Comparison of ENCODE assay signal across 19 cellular contexts in genomic region chr2:95320344-95320712, GRCh38. TPM values are rescaled to one million over a fixed set of nuclear protein-coding genes. Genes with fewer than 3 reads are reported as not detected.
DNase-seq lines count a peak whose midpoint lies in the region; FAIRE-seq and TF ChIP-seq lines count a peak whose summit lies in the region.
"Had no signal": no experiment of that assay in that cellular context is flagged by ENCODE, and none has a peak within 500 bp of the region (broad histone marks: within the 10 kb centered on the region; RNA-seq: fewer than 3 reads in every experiment).

No MANE protein-coding gene starts in this region.

- H3K23ac ChIP-seq in H1 (ENCODE audit: insufficient read length) (no peak overlapping the region), mesenchymal stem cell (ENCODE audit: low read length in 2 of 2) (no peak overlapping the region)

- CTCF ChIA-PET in HEK293 (lab: Yijun Ruan, JAX) (no interaction called here), H1 (lab: Charles Lee; ENCODE audit: partially characterized antibody) (no interaction called here)

- H3K9ac ChIP-seq in H1 (replicated peaks in 1 of 4; ENCODE audit: extremely low read depth in 1 of 4, low read depth in 3 of 4, low read length in 3 of 4) (no peak overlapping the region), mesenchymal stem cell (ENCODE audit: low read length) (no peak overlapping the region)

- H2AFZ ChIP-seq in H1 (ENCODE audit: low read length): no peak overlapping the region
- H2AFZ ChIP-seq in mesenchymal stem cell (ENCODE audit: low read depth, low read length): no peak overlapping the region

- WGBS in H1 (ENCODE audit: extremely low coverage in 1 of 2, insufficient coverage in 1 of 2, insufficient read length in 1 of 2, insufficient replicate concordance in 2 of 2, low coverage in 1 of 2, low lambda C conversion rate in 2 of 2, missing lambda C conversion rate in 1 of 2), 2 experiments: 90% methylated on average over 3 of the region's 11 CpGs; no CpG with 5 or more reads in 1 of the 2 experiments
- 82% methylated on average over 6 of the region's 11 CpGs for WGBS in mesenchymal stem cell

- H3K27me3 ChIP-seq in H1 (replicated peaks in 1 of 4; ENCODE audit: control insufficient read depth in 3 of 4, extremely low read depth in 1 of 4, insufficient read depth in 3 of 4, low read length in 3 of 4) (no peaks in the 10 kb centered on the region), mesenchymal stem cell (ENCODE audit: control insufficient read depth in 1 of 2, insufficient read depth in 1 of 2, low read length in 2 of 2) (peaks cover 0 to 16% of the 10 kb centered on the region in 2 experiments)

- TF ChIP-seq POLR2A in H1 (IDR thresholded peaks at IDR 0.05; ENCODE audit: control extremely low read depth in 1 of 2, low read depth in 2 of 2, low read length in 2 of 2): no peak

- 0 out of 2 replicates have a peak overlapping the region, but pooled peaks have one; percentile 51 for H4K8ac ChIP-seq in H1 (ENCODE audit: extremely low read depth, insufficient read depth, low read length)
- no peak overlapping the region for H4K8ac ChIP-seq in mesenchymal stem cell (ENCODE audit: low read length)

- H3K79me1 ChIP-seq in H1 (ENCODE audit: low read depth, low read length) (no peaks in the 10 kb centered on the region), mesenchymal stem cell (replicated peaks; ENCODE audit: low read length, poor library complexity, severe bottlenecking) (no peaks in the 10 kb centered on the region)

- no peak overlapping the region for H3K4me2 ChIP-seq in H1 (ENCODE audit: insufficient read depth in 1 of 2, low read depth in 2 of 2, low read length in 2 of 2)
- H3K4me2 ChIP-seq in mesenchymal stem cell (ENCODE audit: low read length, poor library complexity, severe bottlenecking): no peak overlapping the region

- H3K4me3 ChIP-seq in HEK293 (ENCODE audit: low read depth, low read length) (no peak overlapping the region), H1 (ENCODE audit: extremely low read depth in 1 of 4, insufficient read depth in 2 of 4, low read depth in 3 of 4, low read length in 4 of 4) (no peak overlapping the region), mesenchymal stem cell (ENCODE audit: insufficient read depth in 1 of 2, low read depth in 1 of 2, low read length in 2 of 2) (no peak overlapping the region)

- H3K27ac ChIP-seq in HEK293 (ENCODE audit: extremely low read depth, low read depth, low read length): no peak overlapping the region
- no peak overlapping the region for H3K27ac ChIP-seq in H1 (ENCODE audit: low read depth, low read length)
- no peak overlapping the region for H3K27ac ChIP-seq in mesenchymal stem cell (ENCODE audit: low read length, poor library complexity, severe bottlenecking)

- H3K36me3 ChIP-seq in HEK293 (ENCODE audit: control insufficient read depth in 2 of 2, insufficient read depth in 1 of 2, low read length in 2 of 2) (no peaks in the 10 kb centered on the region), H1 (ENCODE audit: control insufficient read depth in 2 of 4, insufficient read depth in 4 of 4, low read length in 3 of 4) (no peaks in the 10 kb centered on the region; a peak in 1 of 8 replicates), mesenchymal stem cell (ENCODE audit: control insufficient read depth in 1 of 2, insufficient read depth in 2 of 2, low read depth in 1 of 2, low read length in 2 of 2) (no peaks in the 10 kb centered on the region)

- H3K18ac ChIP-seq in H1 (ENCODE audit: extremely low read depth, low read length): no peak overlapping the region
- no peak overlapping the region for H3K18ac ChIP-seq in mesenchymal stem cell (ENCODE audit: low read depth in 1 of 2, low read length in 2 of 2)

- no peak overlapping the region for H3K56ac ChIP-seq in H1 (replicated peaks; ENCODE audit: insufficient read length, low read depth, low read length)

- no peak overlapping the region for H3K4ac ChIP-seq in H1 (replicated peaks; ENCODE audit: insufficient read length, low read depth, low read length)
- H3K4ac ChIP-seq in mesenchymal stem cell (ENCODE audit: low read depth in 1 of 2, low read length in 2 of 2): no peak overlapping the region

- H2BK12ac ChIP-seq in H1 (ENCODE audit: low read depth, low read length) (no peak overlapping the region), mesenchymal stem cell (ENCODE audit: low read length in 2 of 2) (no peak overlapping the region)

- no peak overlapping the region for H4K91ac ChIP-seq in H1 (replicated peaks; ENCODE audit: insufficient read length, low read length)
- H4K91ac ChIP-seq in mesenchymal stem cell (ENCODE audit: low read length): no peak overlapping the region

- no peak overlapping the region for H2AK5ac ChIP-seq in H1 (ENCODE audit: low read depth, low read length)
- H2AK5ac ChIP-seq in mesenchymal stem cell (ENCODE audit: low read length, severe bottlenecking): peak overlapping the region; percentile 10

- no peak for TF ChIP-seq EP300 in H1 (IDR thresholded peaks at IDR 0.05; ENCODE audit: borderline replicate concordance in 1 of 2, low read depth in 2 of 2, low read length in 2 of 2)

- no peaks in the 10 kb centered on the region for H4K20me1 ChIP-seq in H1 (replicated peaks in 1 of 2; ENCODE audit: control insufficient read depth in 1 of 2, insufficient read depth in 2 of 2, low read length in 2 of 2)

- no peak overlapping the region for H2BK15ac ChIP-seq in H1 (ENCODE audit: low read length)
- no peak overlapping the region for H2BK15ac ChIP-seq in mesenchymal stem cell (ENCODE audit: low read depth, poor library complexity, severe bottlenecking)

- no peak overlapping the region for H2BK20ac ChIP-seq in H1 (ENCODE audit: low read length)

- POLR2A ChIA-PET in HEK293 (lab: Yijun Ruan, JAX) (no interaction called here), H1 (lab: Charles Lee; ENCODE audit: partially characterized antibody) (no interaction called here)

- no peaks in the 10 kb centered on the region for H3K9me3 ChIP-seq in HEK293 (ENCODE audit: control insufficient read depth, insufficient read depth, low read depth, low read length)
- H3K9me3 ChIP-seq in H1 (ENCODE audit: insufficient read depth in 2 of 2, low read depth in 1 of 2, low read length in 1 of 2): peaks cover 55 to 98% of the 10 kb centered on the region in 2 experiments; a peak in 3 of 4 replicates
- H3K9me3 ChIP-seq in mesenchymal stem cell (ENCODE audit: control insufficient read depth, low read length): no peaks in the 10 kb centered on the region

- H3K14ac ChIP-seq in H1 (ENCODE audit: insufficient read length): no peak overlapping the region
- H3K14ac ChIP-seq in mesenchymal stem cell (ENCODE audit: low read length in 2 of 2): no peak overlapping the region

- no peak overlapping the region for H4K5ac ChIP-seq in H1 (ENCODE audit: insufficient read length, low read depth, low read length)

- no peak for DNase-seq in H1 (ENCODE audit: low read depth in 1 of 2, low spot score in 2 of 2)
- DNase-seq in mesenchymal stem cell: no peak
- no peak for DNase-seq in NCI-H146 (lab: John Stamatoyannopoulos, UW)
- no peak for DNase-seq in activated gamma-delta T cell (lab: John Stamatoyannopoulos, UW)
- no peak for DNase-seq in putamen (ENCODE audit: low spot score)
- DNase-seq: C1 segment of cervical spinal cord; Calu3; CD4-positive, alpha-beta memory T cell; COR-L47; DMS53; DMS79 treated with DMSO at 0.1 percent for 48 hours; GF-D8; GOT3; H7; HCEC 1CT had no signal

- no peak for TF ChIP-seq CTCF in HEK293 (tag by site-specific recombination; IDR thresholded peaks at IDR 0.05)
- TF ChIP-seq CTCF in H1 (IDR thresholded peaks at IDR 0.05; ENCODE audit: control extremely low read depth in 1 of 3, insufficient read depth in 1 of 3, low read depth in 1 of 3, low read length in 3 of 3): no peak

- no peak for TF ChIP-seq RAD21 in H1 (IDR thresholded peaks at IDR 0.05 in 1 of 2, conservative IDR thresholded peaks at IDR 0.05 in 1 of 2; ENCODE audit: low read depth in 2 of 2, low read length in 2 of 2)

- H3K79me2 ChIP-seq in H1 (ENCODE audit: control insufficient read depth in 1 of 2, insufficient read depth in 2 of 2, low read length in 2 of 2): no peaks in the 10 kb centered on the region

- FAIRE-seq in H1 (lab: Jason Lieb, UNC): no peak
- FAIRE-seq: GM12891, GM18507 had no signal

- H3K23me2 ChIP-seq in H1 (ENCODE audit: low read depth, low read length): peaks cover under 1% of the 10 kb centered on the region; the same call in 1 of the 2 replicates

- H2BK120ac ChIP-seq in H1 (replicated peaks; ENCODE audit: low read depth, low read length) (no peak overlapping the region), mesenchymal stem cell (ENCODE audit: low read depth, low read length) (no peak overlapping the region)

- H3K4me1 ChIP-seq in HEK293 (ENCODE audit: control insufficient read depth, insufficient read depth, low read length): no peaks in the 10 kb centered on the region
- no peaks in the 10 kb centered on the region for H3K4me1 ChIP-seq in H1 (replicated peaks in 1 of 4; ENCODE audit: control insufficient read depth in 3 of 4, insufficient read depth in 4 of 4, low read length in 3 of 4)
- peaks cover 44% of the 10 kb centered on the region for H3K4me1 ChIP-seq in mesenchymal stem cell (ENCODE audit: control insufficient read depth, insufficient read depth, low read depth, low read length)

- H2BK5ac ChIP-seq in H1 (ENCODE audit: low read depth, low read length) (no peak overlapping the region), mesenchymal stem cell (ENCODE audit: low read depth, low read length, poor library complexity, severe bottlenecking) (no peak overlapping the region)

RNA-seq across cellular contexts. Expression of gene KCNIP3, which starts 23.2 kb away (rescaled TPM):
- total RNA-seq in H1 (2021; fragmentation: NEBNext Ultra II Directional; extraction: Animal tissue kit (Norgen Biotek cat#: 25700)): 1.9 and 2.9 TPM in 2 replicates
- polyA plus RNA-seq in H1 (2011; rRNA removed): 0.33 and 0.53 TPM in 2 replicates
- 1.2 TPM for polyA plus RNA-seq in H1 (2011; cell fraction: cytosol; rRNA removed)
- polyA plus RNA-seq in H1 (2011; cell fraction: nucleus; rRNA removed): 1.3 TPM
- 0.52 to 0.88 TPM (median 0.61 TPM) in 4 replicates for polyA plus RNA-seq in H1 (2012, experiment 1 of 2)
- 0.10 TPM for polyA plus RNA-seq in H1 (2012, experiment 2 of 2)
- 0.95 TPM for polyA plus RNA-seq in H1 (2013, experiment 1 of 2)
- polyA plus RNA-seq in H1 (2013, experiment 2 of 2): 1.1 TPM
- 0.16 and 0.49 TPM in 2 replicates for polyA minus RNA-seq in H1 (2011; rRNA and poly(A)+ RNA removed)
- not detected for polyA minus RNA-seq in H1 (2011; cell fraction: cytosol; rRNA and poly(A)+ RNA removed)
- polyA minus RNA-seq in H1 (2011; cell fraction: nucleus; rRNA and poly(A)+ RNA removed): not detected
- polyA plus RNA-seq in mesenchymal stem cell (2013, experiment 1 of 2): 0.18 TPM
- 0.05 TPM for polyA plus RNA-seq in mesenchymal stem cell (2013, experiment 2 of 2)
- total RNA-seq: CD4-positive, alpha-beta memory T cell; G401 had no signal
- polyA plus RNA-seq: CD4-positive, alpha-beta memory T cell had no signal

RNA-seq across cellular contexts. Expression of gene PROM2, which starts 46.1 kb away (rescaled TPM):
- total RNA-seq in H1 (2021; fragmentation: NEBNext Ultra II Directional; extraction: Animal tissue kit (Norgen Biotek cat#: 25700)): 3.8 and 4.6 TPM in 2 replicates
- 1.6 and 2.6 TPM in 2 replicates for polyA plus RNA-seq in H1 (2011; rRNA removed)
- 0.72 TPM for polyA plus RNA-seq in H1 (2011; cell fraction: cytosol; rRNA removed)
- 6.7 TPM for polyA plus RNA-seq in H1 (2011; cell fraction: nucleus; rRNA removed)
- polyA plus RNA-seq in H1 (2012, experiment 1 of 2): 0.66 to 2.7 TPM (median 2.0 TPM) in 4 replicates
- polyA plus RNA-seq in H1 (2012, experiment 2 of 2): 1.6 TPM
- polyA plus RNA-seq in H1 (2013, experiment 1 of 2): 7.0 TPM
- 6.0 TPM for polyA plus RNA-seq in H1 (2013, experiment 2 of 2)
- polyA minus RNA-seq in H1 (2011; rRNA and poly(A)+ RNA removed): 0.47 and 1.6 TPM in 2 replicates
- polyA minus RNA-seq in H1 (2011; cell fraction: cytosol; rRNA and poly(A)+ RNA removed): 1.8 TPM
- polyA minus RNA-seq in H1 (2011; cell fraction: nucleus; rRNA and poly(A)+ RNA removed): 6.0 TPM
- polyA plus RNA-seq in mesenchymal stem cell (2013, experiment 1 of 2): 0.18 TPM
- polyA plus RNA-seq in mesenchymal stem cell (2013, experiment 2 of 2): 0.05 TPM
- polyA plus RNA-seq: CD4-positive, alpha-beta memory T cell had no signal
